ENCODE assay signal across 27 cellular contexts in genomic region chrX:39458779-39459178, GRCh38.
"Had no signal": no experiment of that assay in that cellular context is flagged by ENCODE, and none has a peak within 500 bp of the region (broad histone marks: within the 10 kb centered on the region; RNA-seq: fewer than 3 reads in every experiment).

No MANE protein-coding gene starts in this region.

- H3K9me3 ChIP-seq: colonic mucosa, esophagus squamous epithelium, gastrocnemius medialis, gastroesophageal sphincter, heart left ventricle, heart right ventricle had no signal

- H3K4me1 ChIP-seq: colonic mucosa, esophagus muscularis mucosa, foreskin keratinocyte, gastrocnemius medialis, gastroesophageal sphincter had no signal

- DNase-seq: colonic mucosa; dermis blood vessel endothelial cell; dorsolateral prefrontal cortex; effector CD4-positive, alpha-beta T cell; effector CD8-positive, alpha-beta T cell; effector memory CD4-positive, alpha-beta T cell; effector memory CD8-positive, alpha-beta T cell; endodermal cell; erythroblast; esophagus squamous epithelium; foreskin fibroblast; foreskin keratinocyte; foreskin melanocyte; gastrocnemius medialis; glutamatergic neuron; head of caudate nucleus; heart left ventricle; heart right ventricle had no signal

- H3K27ac ChIP-seq: colonic mucosa, coronary artery, dorsolateral prefrontal cortex, epithelial cell of prostate, esophagus muscularis mucosa, esophagus squamous epithelium, foreskin keratinocyte, gastrocnemius medialis, gastroesophageal sphincter, heart left ventricle, heart right ventricle had no signal

- H3K27ac Mint-ChIP-seq: dendritic cell treated with granulocyte-macrophage colony-stimulating factor and Interleukin-4, amounts not matched to agents 40 ng/mL and 50 ng/mL, for 4 days; effector memory CD8-positive, alpha-beta T cell; endodermal cell had no signal

- H3K4me3 Mint-ChIP-seq: dendritic cell treated with granulocyte-macrophage colony-stimulating factor and Interleukin-4, amounts not matched to agents 40 ng/mL and 50 ng/mL, for 4 days; effector memory CD8-positive, alpha-beta T cell; endodermal cell had no signal

- H3K4me3 ChIP-seq: colonic mucosa, coronary artery, dorsolateral prefrontal cortex, esophagus muscularis mucosa, esophagus squamous epithelium, gastrocnemius medialis, gastroesophageal sphincter, heart left ventricle, heart right ventricle had no signal

- H3K27me3 ChIP-seq: colonic mucosa, esophagus muscularis mucosa, esophagus squamous epithelium, foreskin keratinocyte, gastrocnemius medialis, gastroesophageal sphincter had no signal

- FAIRE-seq: endometrium, endothelial cell of umbilical vein, frontal cortex had no signal

- H3K36me3 ChIP-seq: colonic mucosa, esophagus muscularis mucosa, esophagus squamous epithelium, gastrocnemius medialis, gastroesophageal sphincter, heart left ventricle, heart right ventricle had no signal

- ATAC-seq: effector memory CD8-positive, alpha-beta T cell; esophagus mucosa; foreskin keratinocyte; gastrocnemius medialis; gastroesophageal sphincter; heart left ventricle; heart right ventricle had no signal

- H3K9me3 Mint-ChIP-seq: dendritic cell treated with granulocyte-macrophage colony-stimulating factor and Interleukin-4, amounts not matched to agents 40 ng/mL and 50 ng/mL, for 4 days; effector memory CD8-positive, alpha-beta T cell had no signal
